24 cellular contexts compared by ENCODE assay signal in genomic region chr1:52152976-52153375, GRCh38.
"Had no signal": no experiment of that assay in that cellular context is flagged by ENCODE, and none has a peak within 500 bp of the region (broad histone marks: within the 10 kb centered on the region; RNA-seq: fewer than 3 reads in every experiment).

No MANE protein-coding gene starts in this region.

- H3K4me1 ChIP-seq: neural progenitor cell, prostate gland had no signal

- H3K4me1 Mint-ChIP-seq: activated B cell treated with CpG ODN at 0.5 μM for 24 hours, immature natural killer cell, naive B cell had no signal

- ATAC-seq: activated T-helper 17 cell treated with anti-CD3 and anti-CD28 coated beads, Interleukin-2, amount 50 U/mL, for 72 hours; mucosa of descending colon; stimulated activated naive CD8-positive, alpha-beta T cell treated with anti-CD3 and anti-CD28 coated beads, Interleukin-15, amount 100 ng/mL, for 72 hours; T-cell had no signal

- H3K27me3 Mint-ChIP-seq: activated CD4-positive, alpha-beta memory T cell treated with anti-CD3 and anti-CD28 coated beads for 36 hours; activated naive CD8-positive, alpha-beta T cell treated with anti-CD3 and anti-CD28 coated beads, Interleukin-2, amount 10 ng/mL, durations not matched to agents 7 days and 5 days; activated T-helper 17 cell treated with anti-CD3 and anti-CD28 coated beads, Interleukin-2, amount 50 U/mL, for 72 hours; brain; central memory CD8-positive, alpha-beta T cell; stimulated activated naive CD8-positive, alpha-beta T cell treated with anti-CD3 and anti-CD28 coated beads, Interleukin-15, amount 100 ng/mL, for 72 hours; T-cell had no signal

- H3K36me3 ChIP-seq: heart right ventricle, neural progenitor cell, prostate gland, right atrium auricular region, suprapubic skin, transverse colon had no signal

- H3K36me3 Mint-ChIP-seq: activated CD4-positive, alpha-beta memory T cell treated with anti-CD3 and anti-CD28 coated beads for 36 hours; activated naive CD8-positive, alpha-beta T cell treated with anti-CD3 and anti-CD28 coated beads, Interleukin-2, amount 10 ng/mL, durations not matched to agents 7 days and 5 days; immature natural killer cell; naive B cell; T-cell had no signal

- FAIRE-seq: frontal cortex had no signal

- H3K4me2 ChIP-seq: neural progenitor cell had no signal

- H3K27ac Mint-ChIP-seq: activated B cell treated with CpG ODN at 0.5 μM for 24 hours; activated CD4-positive, alpha-beta memory T cell treated with anti-CD3 and anti-CD28 coated beads for 36 hours; activated naive CD8-positive, alpha-beta T cell treated with anti-CD3 and anti-CD28 coated beads, Interleukin-2, amount 10 ng/mL, durations not matched to agents 7 days and 5 days; activated T-helper 17 cell treated with anti-CD3 and anti-CD28 coated beads, Interleukin-2, amount 50 U/mL, for 72 hours; immature natural killer cell; naive B cell; neural progenitor cell; stimulated activated naive CD8-positive, alpha-beta T cell treated with anti-CD3 and anti-CD28 coated beads, Interleukin-15, amount 100 ng/mL, for 72 hours; T-cell had no signal

- H3K4me3 ChIP-seq: coronary artery, heart right ventricle, mucosa of descending colon, neural progenitor cell, prostate gland, right atrium auricular region, skin epidermis, suprapubic skin, transverse colon had no signal

- H3K9me3 Mint-ChIP-seq: activated B cell treated with CpG ODN at 0.5 μM for 24 hours; activated CD4-positive, alpha-beta memory T cell treated with anti-CD3 and anti-CD28 coated beads for 36 hours; activated naive CD8-positive, alpha-beta T cell treated with anti-CD3 and anti-CD28 coated beads, Interleukin-2, amount 10 ng/mL, durations not matched to agents 7 days and 5 days; activated T-helper 17 cell treated with anti-CD3 and anti-CD28 coated beads, Interleukin-2, amount 50 U/mL, for 72 hours; central memory CD8-positive, alpha-beta T cell; immature natural killer cell; naive B cell; stimulated activated naive CD8-positive, alpha-beta T cell treated with anti-CD3 and anti-CD28 coated beads, Interleukin-15, amount 100 ng/mL, for 72 hours; T-cell had no signal

- H3K27ac ChIP-seq: coronary artery, heart right ventricle, neural progenitor cell, prostate gland, right atrium auricular region, skin epidermis, suprapubic skin, transverse colon had no signal

- H3K4me3 Mint-ChIP-seq: activated B cell treated with CpG ODN at 0.5 μM for 24 hours; activated CD4-positive, alpha-beta memory T cell treated with anti-CD3 and anti-CD28 coated beads for 36 hours; activated naive CD8-positive, alpha-beta T cell treated with anti-CD3 and anti-CD28 coated beads, Interleukin-2, amount 10 ng/mL, durations not matched to agents 7 days and 5 days; activated T-helper 17 cell treated with anti-CD3 and anti-CD28 coated beads, Interleukin-2, amount 50 U/mL, for 72 hours; brain; central memory CD8-positive, alpha-beta T cell; immature natural killer cell; naive B cell; neural progenitor cell; stimulated activated naive CD8-positive, alpha-beta T cell treated with anti-CD3 and anti-CD28 coated beads, Interleukin-15, amount 100 ng/mL, for 72 hours; T-cell had no signal

- H3K9me3 ChIP-seq: heart right ventricle, mucosa of descending colon, prostate gland, right atrium auricular region, suprapubic skin, transverse colon had no signal

- DNase-seq: activated B cell treated with CpG ODN at 0.5 μM for 24 hours; activated CD4-positive, alpha-beta memory T cell treated with anti-CD3 and anti-CD28 coated beads for 36 hours; activated CD4-positive, alpha-beta T cell treated with anti-CD3 and anti-CD28 coated beads for 4 hours; activated naive CD4-positive, alpha-beta T cell; activated naive CD8-positive, alpha-beta T cell treated with anti-CD3 and anti-CD28 coated beads, Interleukin-2, amount 10 ng/mL, durations not matched to agents 7 days and 5 days; erythroblast; heart right ventricle; immature natural killer cell; mesenchymal stem cell; mucosa of descending colon; naive B cell; stimulated activated naive CD8-positive, alpha-beta T cell treated with anti-CD3 and anti-CD28 coated beads, Interleukin-15, amount 100 ng/mL, for 72 hours; T-cell; transverse colon had no signal

- H3K9ac ChIP-seq: neural progenitor cell had no signal

- H3K27me3 ChIP-seq: heart right ventricle, neural progenitor cell, right atrium auricular region, suprapubic skin, transverse colon had no signal

- H2AFZ ChIP-seq: neural progenitor cell had no signal
